Comparison of ENCODE assay signal across 15 cellular contexts in the genomic region with DNA sequence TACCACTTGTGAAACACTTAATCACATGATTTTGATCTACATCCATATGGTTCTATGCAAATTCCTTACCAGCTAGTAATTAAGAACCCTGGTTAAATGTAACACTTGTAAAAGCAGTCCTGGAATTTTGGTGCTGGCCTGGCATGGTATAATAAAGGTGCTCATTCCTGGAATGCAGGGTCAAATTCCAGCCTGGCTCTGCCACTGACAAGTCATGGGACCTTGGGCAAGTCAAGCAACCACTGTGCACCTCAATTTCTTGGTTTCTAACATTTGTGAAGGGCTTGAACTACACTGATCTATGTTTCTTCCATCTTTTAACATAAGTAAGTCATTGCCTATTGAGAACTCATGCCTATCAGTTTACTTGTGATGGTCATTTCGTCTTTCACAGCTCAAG.
DNase-seq lines count a peak whose midpoint lies in the region; ATAC-seq and TF ChIP-seq lines count a peak whose summit lies in the region.
"Had no signal": no experiment of that assay in that cellular context is flagged by ENCODE, and none has a peak within 500 bp of the region (broad histone marks: within the 10 kb centered on the region; RNA-seq: fewer than 3 reads in every experiment).

No MANE protein-coding gene starts in this region.

- no peak overlapping the region for H2AFZ ChIP-seq in neural progenitor cell (replicated peaks)

- H3K79me2 ChIP-seq in neural progenitor cell (ENCODE audit: low read depth): no peaks in the 10 kb centered on the region

- DNase-seq in ELF-1 (ENCODE audit: low read depth, low spot score): peak; percentile 29
- no peak for DNase-seq in colonic mucosa
- peak; percentile 25 for DNase-seq in neural progenitor cell (ENCODE audit: low spot score)
- DNase-seq in NCI-H2081 (lab: John Stamatoyannopoulos, UW): no peak
- DNase-seq in NCI-H510A treated with DMSO at 0.1 percent for 48 hours (lab: John Stamatoyannopoulos, UW): no peak
- DNase-seq: C1 segment of cervical spinal cord, DMS79 treated with DMSO at 0.1 percent for 48 hours, KG1, NCI-H1105, SHP77 had no signal

- H3K36me3 Mint-ChIP-seq in neural progenitor cell: no peaks in the 10 kb centered on the region

- intact Hi-C loops in colonic mucosa (cut with DNase I): no loop called here

- H3K27me3 Mint-ChIP-seq in neural progenitor cell (ENCODE audit: insufficient read depth, low read depth): peaks cover 4% of the 10 kb centered on the region

- H3K4me3 ChIP-seq in colonic mucosa: no peak overlapping the region
- H3K4me3 ChIP-seq in neural progenitor cell: no peak overlapping the region
- H3K4me3 ChIP-seq: right atrium auricular region had no signal

- no peak overlapping the region for H3K27ac Mint-ChIP-seq in neural progenitor cell
- H3K27ac Mint-ChIP-seq: T-helper 2 cell treated with Interferon-gamma antibody and Interleukin-4, amounts not matched to agents 5 μg/mL and 100 μg/mL, for 36 hours had no signal

- TF ChIP-seq RAD21 in Ishikawa (IDR thresholded peaks at IDR 0.05; ENCODE audit: low read depth): no peak

- no peaks in the 10 kb centered on the region for H3K4me1 Mint-ChIP-seq in neural progenitor cell

- H3K9me3 ChIP-seq in colonic mucosa (no peaks in the 10 kb centered on the region), neural progenitor cell (ENCODE audit: low read depth) (no peaks in the 10 kb centered on the region)
- H3K9me3 ChIP-seq: right atrium auricular region had no signal

- H3K4me3 Mint-ChIP-seq in neural progenitor cell: no peak overlapping the region
- H3K4me3 Mint-ChIP-seq: T-helper 2 cell treated with Interferon-gamma antibody and Interleukin-4, amounts not matched to agents 5 μg/mL and 100 μg/mL, for 36 hours had no signal

- no peak overlapping the region for H3K9ac ChIP-seq in colonic mucosa (ENCODE audit: low read depth in 2 of 2, low read length in 2 of 2)
- no peak overlapping the region for H3K9ac ChIP-seq in neural progenitor cell

- no peaks in the 10 kb centered on the region for H3K36me3 ChIP-seq in colonic mucosa
- H3K36me3 ChIP-seq in neural progenitor cell: no peaks in the 10 kb centered on the region
- H3K36me3 ChIP-seq: right atrium auricular region had no signal

- H3K4me1 ChIP-seq in colonic mucosa (no peaks in the 10 kb centered on the region), neural progenitor cell (no peaks in the 10 kb centered on the region)
- H3K4me1 ChIP-seq: right atrium auricular region had no signal

- no peak for ATAC-seq in HG02852 (IDR thresholded peaks at IDR 0.05; ENCODE audit: unreplicated experiment)
- no peak for ATAC-seq in GM21576 (IDR thresholded peaks at IDR 0.05; ENCODE audit: unreplicated experiment)

- no peaks in the 10 kb centered on the region for H3K9me3 Mint-ChIP-seq in neural progenitor cell

- H3K27ac ChIP-seq in colonic mucosa: peak overlapping the region; percentile 24
- no peak overlapping the region for H3K27ac ChIP-seq in neural progenitor cell
- H3K27ac ChIP-seq: right atrium auricular region had no signal

- no peaks in the 10 kb centered on the region for H3F3A ChIP-seq in neural progenitor cell (ENCODE audit: low read depth)

- H4K20me1 ChIP-seq in neural progenitor cell (ENCODE audit: low read depth): no peaks in the 10 kb centered on the region

- TF ChIP-seq CTCF in colonic mucosa (IDR thresholded peaks at IDR 0.05) (no peak), neural progenitor cell (IDR thresholded peaks at IDR 0.05) (no peak)

- no peak overlapping the region for H3K4me2 ChIP-seq in neural progenitor cell

- no peak for TF ChIP-seq EP300 in Ishikawa (IDR thresholded peaks at IDR 0.05; ENCODE audit: borderline replicate concordance)

- H3K27me3 ChIP-seq in colonic mucosa (no peaks in the 10 kb centered on the region), neural progenitor cell (no peaks in the 10 kb centered on the region)
- H3K27me3 ChIP-seq: right atrium auricular region had no signal

TF ChIP-seq in Ishikawa, 13 proteins besides CTCF, POLR2A, EP300 and RAD21:
- no peak for TF ChIP-seq CREB1 (IDR thresholded peaks at IDR 0.05; ENCODE audit: low read depth)
- no peak for TF ChIP-seq REST (IDR thresholded peaks at IDR 0.05; ENCODE audit: low read depth)
- no peak for TF ChIP-seq NFIC (IDR thresholded peaks at IDR 0.05)
- TF ChIP-seq EGR1 (IDR thresholded peaks at IDR 0.05): no peak
- peak; percentile 93 for TF ChIP-seq TEAD4 (IDR thresholded peaks at IDR 0.05)
- no peak for TF ChIP-seq TCF12 (IDR thresholded peaks at IDR 0.05; ENCODE audit: low read depth)
- TF ChIP-seq ZBTB7A (IDR thresholded peaks at IDR 0.05; ENCODE audit: low read depth): no peak

Comparison
In these comparisons a context has a peak if more than half of its experiments do, and no peak if none do; other contexts are left out.
1. DNase-seq: peak in ELF-1 (single experiment) and neural progenitor cell (single experiment); none in colonic mucosa (single experiment), NCI-H2081 (0 of 2) and NCI-H510A treated with DMSO at 0.1 percent for 48 hours (single experiment).